In the genomic region with DNA sequence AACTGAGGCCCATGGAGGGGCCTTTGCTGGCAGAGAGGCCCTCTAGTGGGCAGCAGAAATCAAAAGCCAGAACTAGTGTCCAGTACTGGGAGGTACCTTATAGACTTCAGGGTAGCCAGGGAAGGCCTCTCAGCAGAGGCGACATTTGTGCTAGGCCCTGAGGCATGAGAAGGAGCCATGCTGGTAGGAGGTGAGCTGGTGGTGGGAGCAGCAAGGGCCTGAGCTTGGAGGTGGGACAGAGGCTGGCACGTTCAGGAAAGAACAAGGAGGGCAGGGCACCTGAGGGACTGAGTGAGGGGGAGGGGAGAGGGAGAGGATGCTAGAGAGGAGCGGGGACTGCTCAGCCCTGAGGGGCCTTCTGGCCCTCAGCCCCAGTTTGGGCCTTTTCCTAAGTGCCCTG, we compare ENCODE assay signal across 22 cellular contexts. TPM values are rescaled to one million over a fixed set of nuclear protein-coding genes. Genes with fewer than 3 reads are reported as not detected.
DNase-seq lines count a peak whose midpoint lies in the region; ATAC-seq, FAIRE-seq and TF ChIP-seq lines count a peak whose summit lies in the region.
"Had no signal": no experiment of that assay in that cellular context is flagged by ENCODE, and none has a peak within 500 bp of the region (broad histone marks: within the 10 kb centered on the region; RNA-seq: fewer than 3 reads in every experiment).

No MANE protein-coding gene starts in this region.

- H3K9me3 ChIP-seq in PC-3 (ENCODE audit: low read length) (no peaks in the 10 kb centered on the region), kidney (ENCODE audit: control insufficient read depth in 1 of 2, low read length in 2 of 2) (no peaks in the 10 kb centered on the region), trophoblast cell (ENCODE audit: insufficient read depth, low read depth, low read length) (no peaks in the 10 kb centered on the region), SJCRH30 (replicated peaks) (no peaks in the 10 kb centered on the region)
- H3K9me3 ChIP-seq: A549; BE2C; BLaER1 treated with 17β-estradiol and CSF1 and Interleukin-3, amounts not matched to agents 10 nM and 100 nM; Caco-2; HAP-1 had no signal

- no peak overlapping the region for H3K18ac ChIP-seq in trophoblast cell (ENCODE audit: low read length)

- H4K20me1 ChIP-seq in PC-3 (ENCODE audit: low read length) = no peaks in the 10 kb centered on the region

- BruUV-seq in PC-3 (replicated peaks; lab: Mats Ljungman, UMichigan) = no TSS peak

- no CpG with 5 or more reads among the region's 3 CpGs for WGBS in trophoblast cell (ENCODE audit: extremely low coverage, insufficient coverage, insufficient read length)

- H2BK5ac ChIP-seq in trophoblast cell (ENCODE audit: low read depth, low read length, poor library complexity) = no peak overlapping the region

- H4K91ac ChIP-seq in trophoblast cell (ENCODE audit: low read depth, low read length) = no peak overlapping the region

- H3K14ac ChIP-seq in trophoblast cell (ENCODE audit: low read length) = no peak overlapping the region

- H4K12ac ChIP-seq in trophoblast cell (ENCODE audit: low read depth, low read length) = no peak overlapping the region

- H4K8ac ChIP-seq in trophoblast cell (ENCODE audit: low read depth, low read length) = no peak overlapping the region

- H3K27ac ChIP-seq in PC-3 (ENCODE audit: low read length) (no peak overlapping the region), kidney (ENCODE audit: low read depth in 2 of 2, low read length in 2 of 2) (no peak overlapping the region), trophoblast cell (ENCODE audit: low read depth, low read length) (no peak overlapping the region), SJCRH30 (no peak overlapping the region)
- H3K27ac ChIP-seq: A549; BLaER1 treated with 17β-estradiol and CSF1 and Interleukin-3, amounts not matched to agents 10 nM and 100 nM had no signal

- no peak overlapping the region for H3K4me2 ChIP-seq in PC-3 (ENCODE audit: low read length)
- no peak overlapping the region for H3K4me2 ChIP-seq in trophoblast cell (ENCODE audit: low read length)
- H3K4me2 ChIP-seq: A549; BLaER1 treated with 17β-estradiol and CSF1 and Interleukin-3, amounts not matched to agents 10 nM and 100 nM had no signal

- H3K36me3 ChIP-seq in PC-3 (ENCODE audit: low read depth, low read length) (no peaks in the 10 kb centered on the region), kidney (ENCODE audit: control insufficient read depth in 1 of 2, insufficient read depth in 2 of 2, low read length in 2 of 2) (no peaks in the 10 kb centered on the region), trophoblast cell (ENCODE audit: control insufficient read depth in 1 of 2, insufficient read depth in 2 of 2, low read length in 2 of 2) (no peaks in the 10 kb centered on the region), SJCRH30 (no peaks in the 10 kb centered on the region)
- H3K36me3 ChIP-seq: BE2C; BLaER1 treated with 17β-estradiol and CSF1 and Interleukin-3, amounts not matched to agents 10 nM and 100 nM; HAP-1 had no signal

- H3K4ac ChIP-seq in trophoblast cell (ENCODE audit: low read depth, low read length) = no peak overlapping the region

- H3K9ac ChIP-seq in PC-3 (ENCODE audit: low read length) (no peak overlapping the region), kidney (ENCODE audit: low read length in 2 of 2) (no peak overlapping the region), trophoblast cell (ENCODE audit: low read length) (no peak overlapping the region)
- H3K9ac ChIP-seq: BLaER1 treated with 17β-estradiol and CSF1 and Interleukin-3, amounts not matched to agents 10 nM and 100 nM had no signal

- no peaks in the 10 kb centered on the region for H3K79me1 ChIP-seq in trophoblast cell (ENCODE audit: low read length)

- DNase-seq in PC-3 = no peak
- DNase-seq in kidney = peak; percentile 30
- peak; percentile 74 to 84 for DNase-seq in trophoblast cell
- no peak for DNase-seq in SJCRH30
- DNase-seq in hypothalamus (lab: John Stamatoyannopoulos, UW) = no peak
- DNase-seq in NCI-H2081 (lab: John Stamatoyannopoulos, UW) = no peak
- DNase-seq: 8988T; ACHN; AML-193; BE2C; Caco-2; CD4-positive, alpha-beta memory T cell; DMS153; DND-41; GOT3; HFFc6 had no signal

- CTCF ChIA-PET in PC-3 (lab: Charles Lee) = no interaction called here

- FAIRE-seq in kidney (lab: Jason Lieb, UNC) = no peak
- FAIRE-seq: A549, G401.6, GM12892, H54 had no signal

- H2AK5ac ChIP-seq in trophoblast cell (ENCODE audit: low read length) = no peak overlapping the region

- H3K23ac ChIP-seq in trophoblast cell (ENCODE audit: low read length) = no peak overlapping the region

- H2AFZ ChIP-seq in PC-3 (ENCODE audit: low read length) (no peak overlapping the region), trophoblast cell (ENCODE audit: insufficient read depth, low read length, poor library complexity) (no peak overlapping the region)

- no peaks in the 10 kb centered on the region for H3F3A ChIP-seq in PC-3 (ENCODE audit: low read length, unreplicated experiment)

- H2BK12ac ChIP-seq in trophoblast cell (ENCODE audit: low read length) = no peak overlapping the region

- H3K79me2 ChIP-seq in PC-3 (ENCODE audit: low read length) (no peaks in the 10 kb centered on the region), trophoblast cell (ENCODE audit: control insufficient read depth, insufficient read depth, low read length, poor library complexity) (no peaks in the 10 kb centered on the region)

- H3K27me3 ChIP-seq in PC-3 (ENCODE audit: low read length) (no peaks in the 10 kb centered on the region), trophoblast cell (ENCODE audit: insufficient read depth, low read length) (no peaks in the 10 kb centered on the region), SJCRH30 (peaks cover 20% of the 10 kb centered on the region; the same call in 1 of the 2 replicates)
- H3K27me3 ChIP-seq: BE2C; BLaER1 treated with 17β-estradiol and CSF1 and Interleukin-3, amounts not matched to agents 10 nM and 100 nM had no signal

- no peaks in the 10 kb centered on the region for H3K9me2 ChIP-seq in PC-3 (replicated peaks; ENCODE audit: low read length)

- H2BK120ac ChIP-seq in trophoblast cell (ENCODE audit: insufficient read depth, low read length, poor library complexity) = no peak overlapping the region

- H3K4me3 ChIP-seq in PC-3 (ENCODE audit: low read length) (no peak overlapping the region), kidney (ENCODE audit: low read length in 2 of 2) (no peak overlapping the region), trophoblast cell (ENCODE audit: low read depth, low read length) (no peak overlapping the region), SJCRH30 (no peak overlapping the region)
- H3K4me3 ChIP-seq: A549; BLaER1 treated with 17β-estradiol and CSF1 and Interleukin-3, amounts not matched to agents 10 nM and 100 nM; HAP-1 had no signal

- ATAC-seq in PC-3 = no peak
- ATAC-seq: A549 had no signal

- POLR2A ChIA-PET in PC-3 (lab: Charles Lee; ENCODE audit: unreplicated experiment) = no interaction called here

- intact Hi-C loops in PC-3 (cut with micrococcal nuclease) = no loop called here
- intact Hi-C loops in kidney (cut with DNase I) = no loop called here

- H3K4me1 ChIP-seq in PC-3 (ENCODE audit: insufficient read depth, low read length) = no peaks in the 10 kb centered on the region
- no peaks in the 10 kb centered on the region for H3K4me1 ChIP-seq in kidney (ENCODE audit: control insufficient read depth in 1 of 2, insufficient read depth in 1 of 2, low read depth in 1 of 2, low read length in 2 of 2)
- no peaks in the 10 kb centered on the region for H3K4me1 ChIP-seq in trophoblast cell (ENCODE audit: control insufficient read depth in 1 of 2, insufficient read depth in 2 of 2, low read length in 2 of 2)
- H3K4me1 ChIP-seq in SJCRH30 = no peaks in the 10 kb centered on the region
- H3K4me1 ChIP-seq: A549, BE2C, Caco-2, HAP-1 had no signal

- 0 out of 2 replicates have a peak, but pooled peaks have one; percentile 13 for TF ChIP-seq CTCF in PC-3 (conservative IDR thresholded peaks at IDR 0.05; ENCODE audit: low read depth, low read length)
- TF ChIP-seq CTCF in kidney (IDR thresholded peaks at IDR 0.05; ENCODE audit: borderline replicate concordance, extremely low read depth, insufficient read depth) = no peak

RNA-seq across cellular contexts. Expression of gene DLGAP4, which starts 36.6 kb away (rescaled TPM):
- total RNA-seq in PC-3 (2014; rRNA removed) (21.0 and 27.9 TPM in 2 replicates), kidney (62.4 TPM)
- 19.6 TPM for polyA plus RNA-seq in kidney (ENCODE audit: insufficient read depth, low read depth, low replicate concordance)
- 165 TPM in 2 replicates for polyA plus RNA-seq in trophoblast cell (2013)
- total RNA-seq in SJCRH30 (2014; rRNA removed; shearing (Covaris generic)) = 17.5 and 18.4 TPM in 2 replicates

Comparison
In these comparisons a context has a peak if more than half of its experiments do, and no peak if none do; other contexts are left out.
1. DNase-seq: peak in kidney (single experiment) and trophoblast cell (2 of 2); none in PC-3 (single experiment), SJCRH30 (0 of 2), hypothalamus (0 of 51) and NCI-H2081 (0 of 2).